In genomic region chr6:16108996-16109658, GRCh38 we compare ENCODE assay signal across 13 cellular contexts. TPM values are rescaled to one million over a fixed set of nuclear protein-coding genes. Genes with fewer than 3 reads are reported as not detected.
DNase-seq lines count a peak whose midpoint lies in the region; FAIRE-seq and TF ChIP-seq lines count a peak whose summit lies in the region.
"Had no signal": no experiment of that assay in that cellular context is flagged by ENCODE, and none has a peak within 500 bp of the region (broad histone marks: within the 10 kb centered on the region; RNA-seq: fewer than 3 reads in every experiment).

No MANE protein-coding gene starts in this region.

- H2AFZ ChIP-seq in smooth muscle cell (ENCODE audit: low read depth), result peak overlapping the region; percentile 21

- H3K36me3 ChIP-seq in kidney (ENCODE audit: control insufficient read depth in 1 of 2, insufficient read depth in 2 of 2, low read length in 2 of 2), result no peaks in the 10 kb centered on the region
- H3K36me3 ChIP-seq in smooth muscle cell (ENCODE audit: low read depth), result no peaks in the 10 kb centered on the region

- H3K9me3 ChIP-seq in kidney (ENCODE audit: control insufficient read depth in 1 of 2, low read length in 2 of 2) (no peaks in the 10 kb centered on the region), smooth muscle cell (replicated peaks; ENCODE audit: low read depth) (no peaks in the 10 kb centered on the region)

- H3K4me3 ChIP-seq in kidney (ENCODE audit: low read length in 2 of 2) (no peak overlapping the region), smooth muscle cell (no peak overlapping the region)
- H3K4me3 ChIP-seq: GM12878 had no signal

- intact Hi-C loops in kidney (cut with DNase I), result no loop called here

- H3K27ac ChIP-seq in kidney (ENCODE audit: low read depth in 2 of 2, low read length in 2 of 2), result no peak overlapping the region
- peak overlapping the region; percentile 18 for H3K27ac ChIP-seq in smooth muscle cell (ENCODE audit: low read depth)
- H3K27ac ChIP-seq: HL-60 had no signal

- H3K4me2 ChIP-seq in smooth muscle cell, result peak overlapping the region; percentile 14

- no peak for FAIRE-seq in kidney (lab: Jason Lieb, UNC)
- FAIRE-seq: GM12878 had no signal

- no peaks in the 10 kb centered on the region for H3K79me2 ChIP-seq in smooth muscle cell (ENCODE audit: low read depth)

- H3K9ac ChIP-seq in kidney (ENCODE audit: low read length in 2 of 2) (no peak overlapping the region), smooth muscle cell (ENCODE audit: low read depth) (no peak overlapping the region)

- in situ Hi-C loops in KBM-7 (cut with MboI; ENCODE audit: low pct_unique_long_range_greater_than_20kb, low sequenced_read_pairs), result no loop called here

- H4K20me1 ChIP-seq in smooth muscle cell (ENCODE audit: low read depth), result no peaks in the 10 kb centered on the region

- peaks cover 8 to 11% of the 10 kb centered on the region in 2 donors for H3K4me1 ChIP-seq in kidney (ENCODE audit: control insufficient read depth in 1 of 2, insufficient read depth in 1 of 2, low read depth in 1 of 2, low read length in 2 of 2)
- no peaks in the 10 kb centered on the region for H3K4me1 ChIP-seq in smooth muscle cell (ENCODE audit: low read depth)

- no peak for TF ChIP-seq CTCF in kidney (IDR thresholded peaks at IDR 0.05; ENCODE audit: borderline replicate concordance, extremely low read depth, insufficient read depth)
- no peak for TF ChIP-seq CTCF in smooth muscle cell (IDR thresholded peaks at IDR 0.05; ENCODE audit: borderline replicate concordance, insufficient read depth, poor library complexity, severe bottlenecking)

- no peaks in the 10 kb centered on the region for H3K27me3 ChIP-seq in smooth muscle cell (ENCODE audit: low read depth)

- H3F3A ChIP-seq in smooth muscle cell (ENCODE audit: low read depth), result no peaks in the 10 kb centered on the region

- DNase-seq in ELF-1 (ENCODE audit: low read depth, low spot score), result peak; percentile 17
- peak; percentile 43 for DNase-seq in astrocyte of the hippocampus (ENCODE audit: low read depth, low spot score)
- peak; percentile 80 for DNase-seq in kidney
- no peak for DNase-seq in smooth muscle cell (lab: John Stamatoyannopoulos, UW; ENCODE audit: unreplicated experiment)
- DNase-seq in HuH-7.5 (ENCODE audit: low spot score), result no peak
- DNase-seq in KBM-7, result no peak
- DNase-seq in GM19238 (ENCODE audit: insufficient read length, low spot score), result no peak
- no peak for DNase-seq in stimulated activated naive CD4-positive, alpha-beta T cell treated with Interleukin-2 at 50 U/mL for 16 hours (lab: John Stamatoyannopoulos, UW)
- DNase-seq: activated T-cell treated with anti-CD3 and anti-CD28 coated beads, Interleukin-2, amount 50 U/mL, for 1 hour; AML-193; DND-41 had no signal

- WGBS in smooth muscle cell (ENCODE audit: low lambda C conversion rate), result 43% methylated on average over 5 of the region's 5 CpGs

RNA-seq across cellular contexts. Expression of gene MYLIP, which starts 19.8 kb away (rescaled TPM):
- 52.8 TPM for total RNA-seq in kidney
- polyA plus RNA-seq in kidney (ENCODE audit: insufficient read depth, low read depth, low replicate concordance), result 27.1 TPM
- 25.0 and 42.2 TPM in 2 replicates for total RNA-seq in smooth muscle cell
- polyA plus RNA-seq in smooth muscle cell, result 29.9 and 41.8 TPM in 2 replicates

Comparison
In these comparisons a context has a peak if more than half of its experiments do, and no peak if none do; other contexts are left out.
1. DNase-seq: peak in ELF-1 (single experiment), astrocyte of the hippocampus (single experiment) and kidney (single experiment); none in smooth muscle cell (single experiment), HuH-7.5 (single experiment), KBM-7 (single experiment), GM19238 (single experiment) and stimulated activated naive CD4-positive, alpha-beta T cell treated with Interleukin-2 at 50 U/mL for 16 hours (single experiment).